In the genomic region with DNA sequence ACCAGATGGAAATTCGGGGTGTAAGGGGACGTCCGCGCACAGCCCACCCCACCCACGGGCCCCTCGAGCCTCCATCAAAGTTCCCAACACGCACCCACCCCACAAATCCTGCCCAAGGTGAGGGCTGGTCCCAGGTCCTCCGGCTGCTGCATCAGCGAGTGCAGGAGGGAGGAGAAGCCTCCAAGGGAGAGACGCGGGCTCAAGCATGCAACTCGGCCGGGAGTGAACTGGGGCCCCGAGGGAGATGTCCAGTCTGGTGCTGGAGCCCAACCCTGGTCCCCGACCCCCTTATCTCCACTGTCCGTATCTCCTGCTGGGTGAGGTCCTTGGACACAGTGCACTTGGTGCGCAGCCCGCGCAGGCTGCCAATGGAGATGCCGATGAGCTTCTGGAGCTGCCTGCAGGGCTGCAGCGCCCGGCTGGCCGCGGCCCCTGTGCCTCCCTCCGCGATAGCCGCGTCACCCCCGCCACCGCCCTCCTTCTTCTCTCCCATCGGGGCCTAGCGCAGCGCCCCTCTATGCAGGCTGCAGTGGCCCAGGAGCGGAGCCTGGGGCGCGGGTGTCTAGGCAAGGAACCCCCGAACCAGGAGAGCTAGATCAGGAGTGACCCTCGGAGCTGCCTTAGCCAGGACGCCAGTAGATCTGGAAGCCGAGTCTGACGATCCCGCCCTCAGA, we compare ENCODE assay signal across 24 cellular contexts.
DNase-seq lines count a peak whose midpoint lies in the region; ATAC-seq and TF ChIP-seq lines count a peak whose summit lies in the region.
"Had no signal": no experiment of that assay in that cellular context is flagged by ENCODE, and none has a peak within 500 bp of the region (broad histone marks: within the 10 kb centered on the region; RNA-seq: fewer than 3 reads in every experiment).

No MANE protein-coding gene starts in this region.

- no peaks in the 10 kb centered on the region for H3K79me2 ChIP-seq in SK-N-SH (ENCODE audit: insufficient read depth)

- CTCF ChIA-PET in SK-N-SH (lab: Yijun Ruan, JAX), result no interaction called here

- no peak overlapping the region for H3K4me2 ChIP-seq in SK-N-SH
- H3K4me2 ChIP-seq: neural progenitor cell had no signal

- H3K27ac ChIP-seq in SK-N-SH (ENCODE audit: low read depth in 2 of 2, low read length in 1 of 2) (no peak overlapping the region), coronary artery (no peak overlapping the region), upper lobe of right lung (no peak overlapping the region)
- H3K27ac ChIP-seq: epithelial cell of prostate, neural progenitor cell, thoracic aorta had no signal

- H3K4me1 Mint-ChIP-seq in natural killer cell, result no peaks in the 10 kb centered on the region
- H3K4me1 Mint-ChIP-seq: activated CD8-positive, alpha-beta memory T cell treated with anti-CD3 and anti-CD28 coated beads, Interleukin-2, amount 10 ng/mL, durations not matched to agents 7 days and 5 days; CD8-positive, alpha-beta memory T cell; neural progenitor cell; T-helper 17 cell had no signal

- peaks cover 12% of the 10 kb centered on the region for H3K36me3 Mint-ChIP-seq in natural killer cell
- H3K36me3 Mint-ChIP-seq: activated CD8-positive, alpha-beta memory T cell treated with anti-CD3 and anti-CD28 coated beads, Interleukin-2, amount 10 ng/mL, durations not matched to agents 7 days and 5 days; CD8-positive, alpha-beta memory T cell had no signal

- no peak for ATAC-seq in SK-N-SH treated with all-trans-retinoic acid at 6 μM for 48 hours
- ATAC-seq in upper lobe of right lung, result no peak
- ATAC-seq in natural killer cell, result no peak
- ATAC-seq: activated CD8-positive, alpha-beta memory T cell treated with anti-CD3 and anti-CD28 coated beads, Interleukin-2, amount 10 ng/mL, durations not matched to agents 7 days and 5 days; T-helper 17 cell had no signal

- H3K36me3 ChIP-seq in SK-N-SH (replicated peaks in 1 of 2; ENCODE audit: control insufficient read depth in 1 of 2, insufficient read depth in 2 of 2, low read length in 1 of 2), result no peaks in the 10 kb centered on the region
- H3K36me3 ChIP-seq in upper lobe of right lung, result no peaks in the 10 kb centered on the region
- H3K36me3 ChIP-seq: neural progenitor cell, thoracic aorta had no signal

- no peak overlapping the region for H3K27ac Mint-ChIP-seq in natural killer cell
- H3K27ac Mint-ChIP-seq: activated CD8-positive, alpha-beta memory T cell treated with anti-CD3 and anti-CD28 coated beads, Interleukin-2, amount 10 ng/mL, durations not matched to agents 7 days and 5 days; CD8-positive, alpha-beta memory T cell; neural progenitor cell; T-helper 17 cell had no signal

- TF ChIP-seq RAD21 in SK-N-SH (IDR thresholded peaks at IDR 0.05; ENCODE audit: low read length), result no peak

- TF ChIP-seq CTCF in SK-N-SH (IDR thresholded peaks at IDR 0.05) (no peak), coronary artery (IDR thresholded peaks at IDR 0.05) (no peak), upper lobe of right lung (IDR thresholded peaks at IDR 0.05) (no peak), natural killer cell (IDR thresholded peaks at IDR 0.05) (no peak)

- peaks cover 6 to 22% of the 10 kb centered on the region in 2 donors for H3K9me3 Mint-ChIP-seq in natural killer cell

- H3K9ac ChIP-seq in SK-N-SH, result no peak overlapping the region
- H3K9ac ChIP-seq: neural progenitor cell had no signal

- no peak overlapping the region for H3K4me3 Mint-ChIP-seq in natural killer cell
- H3K4me3 Mint-ChIP-seq: activated CD8-positive, alpha-beta memory T cell treated with anti-CD3 and anti-CD28 coated beads, Interleukin-2, amount 10 ng/mL, durations not matched to agents 7 days and 5 days; CD8-positive, alpha-beta memory T cell; neural progenitor cell; T-helper 17 cell had no signal

- H3K4me3 ChIP-seq in SK-N-SH (ENCODE audit: low read depth in 2 of 2, low read length in 1 of 2), result no peak overlapping the region; a peak in 1 of 4 replicates
- no peak overlapping the region for H3K4me3 ChIP-seq in coronary artery
- H3K4me3 ChIP-seq in upper lobe of right lung, result no peak overlapping the region
- H3K4me3 ChIP-seq: neural progenitor cell, thoracic aorta had no signal

- no peak overlapping the region for H2AFZ ChIP-seq in SK-N-SH (ENCODE audit: low read depth)
- H2AFZ ChIP-seq: neural progenitor cell had no signal

- H4K20me1 ChIP-seq in SK-N-SH (ENCODE audit: insufficient read depth), result no peaks in the 10 kb centered on the region

- POLR2A ChIA-PET in SK-N-SH (lab: Yijun Ruan, JAX), result no interaction called here

- H3K27me3 Mint-ChIP-seq in natural killer cell (ENCODE audit: low read depth in 2 of 2), result no peaks in the 10 kb centered on the region
- H3K27me3 Mint-ChIP-seq: activated CD8-positive, alpha-beta memory T cell treated with anti-CD3 and anti-CD28 coated beads, Interleukin-2, amount 10 ng/mL, durations not matched to agents 7 days and 5 days; CD8-positive, alpha-beta memory T cell; T-helper 17 cell had no signal

- DNase-seq in SK-N-SH (peak; percentile 4), coronary artery (ENCODE audit: low spot score) (peak; percentile 62), left kidney (ENCODE audit: low read depth, low spot score) (peak; percentile 22), upper lobe of right lung (peak; percentile 62), natural killer cell (no peak), NCI-H1694 treated with DMSO at 0.1 percent for 48 hours (lab: John Stamatoyannopoulos, UW) (no peak), GM19240 (ENCODE audit: insufficient read length, low spot score) (no peak)
- DNase-seq: activated CD4-positive, CD25-positive, alpha-beta regulatory T cell; activated CD8-positive, alpha-beta memory T cell treated with anti-CD3 and anti-CD28 coated beads, Interleukin-2, amount 10 ng/mL, durations not matched to agents 7 days and 5 days; CD8-positive, alpha-beta memory T cell; cortex of kidney; GDM1; GOT3; islet precursor cell; KBM-7; midbrain; NCI-H1092; stimulated activated CD4-positive, alpha-beta T cell treated with anti-CD3 and anti-CD28 coated beads, Interleukin-4, amount 100 ng/mL, for 24 hours; stimulated activated CD8-positive, alpha-beta memory T cell treated with anti-CD3 and anti-CD28 coated beads, Interleukin-4, amount 100 ng/mL, for 48 hours had no signal

- no peak for TF ChIP-seq EP300 in SK-N-SH (IDR thresholded peaks at IDR 0.05; ENCODE audit: borderline replicate concordance in 1 of 2, low read depth in 1 of 2, low read length in 1 of 2)

- H3K27me3 ChIP-seq in SK-N-SH (ENCODE audit: insufficient read depth) (no peaks in the 10 kb centered on the region), upper lobe of right lung (no peaks in the 10 kb centered on the region)
- H3K27me3 ChIP-seq: neural progenitor cell had no signal

- H3K9me2 ChIP-seq in SK-N-SH, result no peaks in the 10 kb centered on the region

- H3K4me1 ChIP-seq in SK-N-SH (ENCODE audit: control insufficient read depth in 1 of 2, insufficient read depth in 2 of 2, low read depth in 1 of 2, low read length in 1 of 2) (no peaks in the 10 kb centered on the region), upper lobe of right lung (no peaks in the 10 kb centered on the region)
- H3K4me1 ChIP-seq: neural progenitor cell had no signal

- intact Hi-C loops in upper lobe of right lung (cut with DNase I) (no loop called here), natural killer cell (cut with micrococcal nuclease) (no loop called here)

- WGBS in SK-N-SH (ENCODE audit: low lambda C conversion rate), result 46% methylated on average over 31 of the region's 42 CpGs

- H3K9me3 ChIP-seq in SK-N-SH (no peaks in the 10 kb centered on the region), upper lobe of right lung (no peaks in the 10 kb centered on the region)
- H3K9me3 ChIP-seq: thoracic aorta had no signal

- H3F3A ChIP-seq in SK-N-SH (replicated peaks; ENCODE audit: insufficient read depth), result no peaks in the 10 kb centered on the region

TF ChIP-seq in SK-N-SH, 30 proteins besides CTCF, POLR2A, EP300 and RAD21 (continues in another document):
- TF ChIP-seq YY1 (IDR thresholded peaks at IDR 0.05; ENCODE audit: low read depth), result no peak
- TF ChIP-seq NRF1 (IDR thresholded peaks at IDR 0.05; ENCODE audit: low read depth, low read length), result no peak
- no peak for TF ChIP-seq CHD2 (IDR thresholded peaks at IDR 0.05; ENCODE audit: low read length, partially characterized antibody)

TF ChIP-seq in SK-N-SH treated with all-trans-retinoic acid at 6 μM for 48 hours, 23 proteins besides CTCF, POLR2A, EP300 and RAD21:
- TF ChIP-seq ISL1 (CRISPR knock-in tag; IDR thresholded peaks at IDR 0.05) (no peak), BACH2 (CRISPR knock-in tag; IDR thresholded peaks at IDR 0.05; ENCODE audit: borderline replicate concordance) (no peak), ZNF70 (CRISPR knock-in tag; IDR thresholded peaks at IDR 0.05) (no peak), CSDC2 (CRISPR knock-in tag; IDR thresholded peaks at IDR 0.05) (no peak)
- TF ChIP-seq, protein P1, sequence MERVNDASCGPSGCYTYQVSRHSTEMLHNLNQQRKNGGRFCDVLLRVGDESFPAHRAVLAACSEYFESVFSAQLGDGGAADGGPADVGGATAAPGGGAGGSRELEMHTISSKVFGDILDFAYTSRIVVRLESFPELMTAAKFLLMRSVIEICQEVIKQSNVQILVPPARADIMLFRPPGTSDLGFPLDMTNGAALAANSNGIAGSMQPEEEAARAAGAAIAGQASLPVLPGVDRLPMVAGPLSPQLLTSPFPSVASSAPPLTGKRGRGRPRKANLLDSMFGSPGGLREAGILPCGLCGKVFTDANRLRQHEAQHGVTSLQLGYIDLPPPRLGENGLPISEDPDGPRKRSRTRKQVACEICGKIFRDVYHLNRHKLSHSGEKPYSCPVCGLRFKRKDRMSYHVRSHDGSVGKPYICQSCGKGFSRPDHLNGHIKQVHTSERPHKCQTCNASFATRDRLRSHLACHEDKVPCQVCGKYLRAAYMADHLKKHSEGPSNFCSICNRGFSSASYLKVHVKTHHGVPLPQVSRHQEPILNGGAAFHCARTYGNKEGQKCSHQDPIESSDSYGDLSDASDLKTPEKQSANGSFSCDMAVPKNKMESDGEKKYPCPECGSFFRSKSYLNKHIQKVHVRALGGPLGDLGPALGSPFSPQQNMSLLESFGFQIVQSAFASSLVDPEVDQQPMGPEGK (CRISPR knock-in tag; IDR thresholded peaks at IDR 0.05; ENCODE audit: borderline replicate concordance), result no peak

Comparison
In these comparisons a context has a peak if more than half of its experiments do, and no peak if none do; other contexts are left out.
1. DNase-seq: peak in SK-N-SH (single experiment), coronary artery (single experiment), left kidney (single experiment) and upper lobe of right lung (single experiment); none in natural killer cell (single experiment), NCI-H1694 treated with DMSO at 0.1 percent for 48 hours (single experiment) and GM19240 (single experiment).